In the genomic region with DNA sequence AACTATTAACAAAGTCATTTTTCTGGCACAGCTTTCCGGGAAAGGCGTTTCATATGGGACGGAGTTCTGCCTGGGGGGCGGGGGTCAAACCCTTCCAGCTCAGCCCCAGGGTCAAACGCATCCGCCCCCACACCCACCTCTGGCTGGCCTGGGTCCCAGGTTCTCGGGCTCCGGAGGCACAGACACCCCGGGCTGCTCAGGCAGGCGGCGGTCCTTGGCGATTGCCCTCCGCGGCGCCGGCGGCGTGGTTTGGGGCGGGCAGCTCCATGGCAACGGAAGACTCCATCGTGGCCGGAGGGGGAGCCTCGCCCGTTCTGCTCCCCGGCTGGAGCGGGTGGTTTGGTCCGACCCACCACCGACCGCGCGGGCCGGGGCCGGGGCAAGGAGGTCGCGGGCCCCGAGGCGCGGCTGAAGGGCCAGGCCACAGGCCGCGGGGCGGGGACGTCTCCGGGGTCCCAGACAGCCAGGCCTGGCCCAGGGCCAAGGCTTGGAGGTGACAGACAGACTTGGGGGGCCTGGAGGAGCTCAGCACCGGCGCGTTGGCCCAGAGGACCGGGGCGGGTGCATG, we compare ENCODE assay signal across 10 cellular contexts. TPM values are rescaled to one million over a fixed set of nuclear protein-coding genes. Genes with fewer than 3 reads are reported as not detected.
DNase-seq lines count a peak whose midpoint lies in the region; ATAC-seq and TF ChIP-seq lines count a peak whose summit lies in the region.
"Had no signal": no experiment of that assay in that cellular context is flagged by ENCODE, and none has a peak within 500 bp of the region (broad histone marks: within the 10 kb centered on the region; RNA-seq: fewer than 3 reads in every experiment).

Gene CFAP74, minus strand, starts transcription at position 223 of the 568 bp plus-strand sequence. CDS start 12,830 bp downstream, outside the sequence.

- no peak within 1 kb of the TSS for H3K4me3 Mint-ChIP-seq in activated T-helper 2 cell treated with anti-CD3 and anti-CD28 coated beads, Interferon-gamma antibody, Interleukin-2, Interleukin-4, amounts not matched to agents 10 μg/mL and 5 μg/mL and 100 μg/mL, durations not matched to agents 14 hours and 24 hours and 36 hours (ENCODE audit: low read depth)

- no peaks in the 10 kb centered on the region for H3K79me2 ChIP-seq in smooth muscle cell (ENCODE audit: low read depth)

- H3K4me1 Mint-ChIP-seq in activated T-helper 2 cell treated with anti-CD3 and anti-CD28 coated beads, Interferon-gamma antibody, Interleukin-2, Interleukin-4, amounts not matched to agents 10 μg/mL and 5 μg/mL and 100 μg/mL, durations not matched to agents 14 hours and 24 hours and 36 hours (ENCODE audit: low read depth): no peaks in the 10 kb centered on the region

- DNase-seq in NCI-H82 (lab: John Stamatoyannopoulos, UW) (peak; percentile 55), NCI-H82 treated with DMSO at 0.1 percent for 48 hours (lab: John Stamatoyannopoulos, UW; ENCODE audit: unreplicated experiment) (no peak), SK-N-DZ (ENCODE audit: low spot score) (peak; percentile 43), left ventricle myocardium superior (peak; percentile 46), smooth muscle cell (lab: John Stamatoyannopoulos, UW; ENCODE audit: unreplicated experiment) (peak; percentile 23), ACHN (no peak), GM20000 (ENCODE audit: low spot score) (no peak)
- no peak for DNase-seq in activated T-helper 2 cell treated with anti-CD3 and anti-CD28 coated beads, Interferon-gamma antibody, Interleukin-2, Interleukin-4, amounts not matched to agents 10 μg/mL and 5 μg/mL and 100 μg/mL, durations not matched to agents 14 hours and 24 hours and 36 hours (ENCODE audit: low spot score)

- no peaks in the 10 kb centered on the region for H3K9me3 ChIP-seq in smooth muscle cell (replicated peaks; ENCODE audit: low read depth)

- peaks cover 3% of the 10 kb centered on the region for H3K4me1 ChIP-seq in smooth muscle cell (ENCODE audit: low read depth)

- no peaks in the 10 kb centered on the region for H3F3A ChIP-seq in smooth muscle cell (ENCODE audit: low read depth)

- in situ Hi-C loops in ACHN (cut with HindIII; ENCODE audit: low pct_ligation_motif_present, low pct_unique_long_range_greater_than_20kb, low sequenced_read_pairs): no loop called here

- no peaks in the 10 kb centered on the region for H3K9me3 Mint-ChIP-seq in activated T-helper 2 cell treated with anti-CD3 and anti-CD28 coated beads, Interferon-gamma antibody, Interleukin-2, Interleukin-4, amounts not matched to agents 10 μg/mL and 5 μg/mL and 100 μg/mL, durations not matched to agents 14 hours and 24 hours and 36 hours

- ATAC-seq in left ventricle myocardium superior: peak; percentile 45

- intact Hi-C loops in left ventricle myocardium superior (cut with micrococcal nuclease): no loop called here
- intact Hi-C loops in activated T-helper 2 cell treated with anti-CD3 and anti-CD28 coated beads, Interferon-gamma antibody, Interleukin-2, Interleukin-4, amounts not matched to agents 10 μg/mL and 5 μg/mL and 100 μg/mL, durations not matched to agents 14 hours and 24 hours and 36 hours (cut with micrococcal nuclease): no loop called here

- no peak within 1 kb of the TSS for H3K27ac ChIP-seq in smooth muscle cell (ENCODE audit: low read depth)
- H3K27ac ChIP-seq: C4-2B had no signal

- peak within 1 kb of the TSS; percentile 79 for H2AFZ ChIP-seq in smooth muscle cell (ENCODE audit: low read depth)

- H4K20me1 ChIP-seq in smooth muscle cell (ENCODE audit: low read depth): no peaks in the 10 kb centered on the region

- peak within 1 kb of the TSS; percentile 47 for H3K4me3 ChIP-seq in smooth muscle cell

- peaks cover 36% of the 10 kb centered on the region for H3K27me3 Mint-ChIP-seq in activated T-helper 2 cell treated with anti-CD3 and anti-CD28 coated beads, Interferon-gamma antibody, Interleukin-2, Interleukin-4, amounts not matched to agents 10 μg/mL and 5 μg/mL and 100 μg/mL, durations not matched to agents 14 hours and 24 hours and 36 hours (ENCODE audit: low read depth)

- TF ChIP-seq CTCF in smooth muscle cell (IDR thresholded peaks at IDR 0.05; ENCODE audit: borderline replicate concordance, insufficient read depth, poor library complexity, severe bottlenecking) (no peak), GM20000 (IDR thresholded peaks at IDR 0.05; ENCODE audit: extremely low read depth, missing control alignments) (no peak)

- no peaks in the 10 kb centered on the region for H3K36me3 ChIP-seq in smooth muscle cell (ENCODE audit: low read depth)

- H3K9ac ChIP-seq in smooth muscle cell (ENCODE audit: low read depth): peak within 1 kb of the TSS; percentile 51

- no peak within 1 kb of the TSS for H3K27ac Mint-ChIP-seq in activated T-helper 2 cell treated with anti-CD3 and anti-CD28 coated beads, Interferon-gamma antibody, Interleukin-2, Interleukin-4, amounts not matched to agents 10 μg/mL and 5 μg/mL and 100 μg/mL, durations not matched to agents 14 hours and 24 hours and 36 hours

- H3K36me3 Mint-ChIP-seq in activated T-helper 2 cell treated with anti-CD3 and anti-CD28 coated beads, Interferon-gamma antibody, Interleukin-2, Interleukin-4, amounts not matched to agents 10 μg/mL and 5 μg/mL and 100 μg/mL, durations not matched to agents 14 hours and 24 hours and 36 hours (ENCODE audit: low read depth): no peaks in the 10 kb centered on the region

- no peaks in the 10 kb centered on the region for H3K27me3 ChIP-seq in smooth muscle cell (ENCODE audit: low read depth)

- WGBS in smooth muscle cell (ENCODE audit: low lambda C conversion rate): 8% methylated on average over 42 of the region's 48 CpGs

- H3K4me2 ChIP-seq in smooth muscle cell: peak within 1 kb of the TSS; percentile 95

RNA-seq across cellular contexts. Expression of gene CFAP74, which starts in this region (rescaled TPM):
- polyA plus RNA-seq in SK-N-DZ (2014; cell fraction: cytosol; rRNA removed): not detected in 2 replicates
- not detected in 2 replicates for polyA plus RNA-seq in SK-N-DZ (2014; cell fraction: nucleus; rRNA removed)
- not detected for total RNA-seq in left ventricle myocardium superior
- total RNA-seq in smooth muscle cell: 0.09 TPM in 1 of 2 replicates, not detected in the other
- not detected in 2 replicates for polyA plus RNA-seq in smooth muscle cell
- total RNA-seq in activated T-helper 2 cell treated with anti-CD3 and anti-CD28 coated beads, Interferon-gamma antibody, Interleukin-2, Interleukin-4, amounts not matched to agents 10 μg/mL and 5 μg/mL and 100 μg/mL, durations not matched to agents 14 hours and 24 hours and 36 hours: not detected in 2 replicates
- total RNA-seq: T-helper 2 cell treated with Interferon-gamma antibody and Interleukin-4, amounts not matched to agents 100 ng/mL and 5 ng/mL, for 36 hours had no signal

Comparison
In these comparisons a context has a peak if more than half of its experiments do, and no peak if none do; other contexts are left out.
1. DNase-seq: peak in NCI-H82 (single experiment) and SK-N-DZ (single experiment); none in NCI-H82 treated with DMSO at 0.1 percent for 48 hours (single experiment), activated T-helper 2 cell treated with anti-CD3 and anti-CD28 coated beads, Interferon-gamma antibody, Interleukin-2, Interleukin-4, amounts not matched to agents 10 μg/mL and 5 μg/mL and 100 μg/mL, durations not matched to agents 14 hours and 24 hours and 36 hours (single experiment), ACHN (single experiment) and GM20000 (single experiment).
2. Peak in DNase-seq and ATAC-seq in left ventricle myocardium superior; RNA of the gene not detected or under 1 TPM.
3. Peak in DNase-seq, H3K4me3 ChIP-seq, H3K9ac ChIP-seq and H3K4me2 ChIP-seq in smooth muscle cell; RNA of the gene not detected or under 1 TPM.